ENCODE assay signal across 13 cellular contexts in genomic region chr5:14261237-14261636, GRCh38.
A peak's percentile ranks its signal among the peaks of the same experiment; 100 is the strongest.
DNase-seq lines count a peak whose midpoint lies in the region; ATAC-seq, FAIRE-seq and TF ChIP-seq lines count a peak whose summit lies in the region.
"Had no signal": no experiment of that assay in that cellular context is flagged by ENCODE, and none has a peak within 500 bp of the region (broad histone marks: within the 10 kb centered on the region; RNA-seq: fewer than 3 reads in every experiment).

No MANE protein-coding gene starts in this region.

- H3K4me2 ChIP-seq in K562 (ENCODE audit: insufficient read depth, low read length) (no peak overlapping the region), osteoblast (ENCODE audit: insufficient read depth, low read length) (no peak overlapping the region)

- TF ChIP-seq POLR2A in K562 (conservative IDR thresholded peaks at IDR 0.05), result no peak

- intact Hi-C loops in K562 (cut with micrococcal nuclease) (no loop called here), posterior cingulate gyrus (cut with DNase I) (no loop called here)

- H3K79me2 ChIP-seq in K562 (ENCODE audit: control insufficient read depth, insufficient read depth, low read length) (no peaks in the 10 kb centered on the region), osteoblast (ENCODE audit: insufficient read depth, low read length) (peaks cover 88% of the 10 kb centered on the region)

- in situ Hi-C loops in K562 (cut with MboI), result no loop called here

- peak overlapping the region; percentile 59 for H2AFZ ChIP-seq in K562 (ENCODE audit: low read depth, low read length)
- no peak overlapping the region for H2AFZ ChIP-seq in osteoblast (ENCODE audit: low read length)

- no peak for FAIRE-seq in K562 (lab: Jason Lieb, UNC)

- H3K9ac ChIP-seq in K562 (ENCODE audit: insufficient read depth in 1 of 2, low read depth in 2 of 2, low read length in 2 of 2), result no peak overlapping the region

- H3K4me3 ChIP-seq in K562 (no peak overlapping the region), osteoblast (ENCODE audit: insufficient read depth, low read length) (no peak overlapping the region)
- H3K4me3 ChIP-seq: mucosa of descending colon had no signal

- H4K20me1 ChIP-seq in K562 (replicated peaks; ENCODE audit: control insufficient read depth, insufficient read depth, low read length) (no peaks in the 10 kb centered on the region), osteoblast (ENCODE audit: insufficient read depth, low read length) (peaks cover 17% of the 10 kb centered on the region)

- no TSS peak for BruUV-seq in K562 (replicated peaks; lab: Mats Ljungman, UMichigan)

- 38% methylated on average over 5 of the region's 5 CpGs for WGBS in K562 (ENCODE audit: insufficient coverage, low coverage, missing lambda C conversion rate)

- CTCF ChIA-PET in K562 (lab: Yijun Ruan, JAX; ENCODE audit: low intra/inter-chr PET ratio), result no interaction called here

- TF ChIP-seq CTCF in K562 (IDR thresholded peaks at IDR 0.05 in 2 of 3, conservative IDR thresholded peaks at IDR 0.05 in 1 of 3; ENCODE audit: insufficient read depth in 2 of 3, low read depth in 1 of 3, low read length in 3 of 3) (no peak), osteoblast (IDR thresholded peaks at IDR 0.05; ENCODE audit: extremely low read depth, low read depth, low read length) (no peak)

- DNase-seq in K562 (ENCODE audit: extremely low read depth in 1 of 4, low spot score in 3 of 4), result no peak
- DNase-seq in osteoblast (ENCODE audit: insufficient read length, low spot score, missing footprints), result no peak
- no peak for DNase-seq in posterior cingulate gyrus
- DNase-seq in NCI-H1694 treated with DMSO at 0.1 percent for 48 hours (lab: John Stamatoyannopoulos, UW), result no peak
- no peak for DNase-seq in stimulated activated CD4-positive, alpha-beta T cell treated with anti-CD3 and anti-CD28 coated beads, Interleukin-15, amount 100 ng/mL, for 24 hours
- DNase-seq: CD8-positive, alpha-beta memory T cell; GOT3; mucosa of descending colon; retina; T1000 had no signal

- H3K4me1 ChIP-seq in K562 (replicated peaks in 1 of 2; ENCODE audit: control insufficient read depth in 2 of 2, insufficient read depth in 2 of 2, low read length in 2 of 2), result peaks cover 6 to 11% of the 10 kb centered on the region in 2 experiments; a peak in 4 of 5 replicates
- H3K4me1 ChIP-seq in osteoblast (ENCODE audit: insufficient read depth, low read length), result peaks cover 63% of the 10 kb centered on the region

- H3K9me3 ChIP-seq in K562 (replicated peaks; ENCODE audit: control insufficient read depth, insufficient read depth, low read depth, low read length) (no peaks in the 10 kb centered on the region), osteoblast (ENCODE audit: low read depth, low read length) (no peaks in the 10 kb centered on the region)
- H3K9me3 ChIP-seq: mucosa of descending colon had no signal

- TF ChIP-seq RAD21 in K562 (CRISPR knock-in tag; conservative IDR thresholded peaks at IDR 0.05 in 1 of 2, IDR thresholded peaks at IDR 0.05 in 1 of 2), result no peak

- POLR2A ChIA-PET in K562 (lab: Yijun Ruan, JAX), result interaction anchor here (0.8 kb wide), 1 partner anchor 11 kb away, joined by 3 read pairs; no protein-coding TSS in a partner anchor

- H3K27ac ChIP-seq in K562 (ENCODE audit: extremely low read depth, low read depth, low read length), result no peak overlapping the region
- H3K27ac ChIP-seq in osteoblast (ENCODE audit: low read depth, low read length), result peak overlapping the region; percentile 51

- H3K27me3 ChIP-seq in K562 (ENCODE audit: control insufficient read depth in 2 of 2, insufficient read depth in 2 of 2, low read length in 2 of 2) (peaks cover 0 to 4% of the 10 kb centered on the region in 2 experiments; a peak in 1 of 5 replicates), osteoblast (ENCODE audit: insufficient read depth, low read length) (no peaks in the 10 kb centered on the region)

- H3K36me3 ChIP-seq in K562 (ENCODE audit: control insufficient read depth, insufficient read depth, low read length) (no peaks in the 10 kb centered on the region), osteoblast (ENCODE audit: insufficient read depth, low read length) (peaks cover 6% of the 10 kb centered on the region)

- no peaks in the 10 kb centered on the region for H3K9me1 ChIP-seq in K562 (ENCODE audit: control insufficient read depth, insufficient read depth, low read length)

- ATAC-seq in GM18861 (IDR thresholded peaks at IDR 0.05; ENCODE audit: unreplicated experiment) (peak; percentile 34), HG03354 (IDR thresholded peaks at IDR 0.05; ENCODE audit: poor library complexity, severe bottlenecking, unreplicated experiment) (peak; percentile 29), K562 (no peak), GM19467 (IDR thresholded peaks at IDR 0.05; ENCODE audit: unreplicated experiment) (no peak)
- ATAC-seq: mucosa of descending colon had no signal

- TF ChIP-seq EP300 in K562 (IDR thresholded peaks at IDR 0.05; ENCODE audit: low read length), result no peak

TF ChIP-seq in K562, 482 proteins besides CTCF, POLR2A, EP300 and RAD21:
- TF ChIP-seq HLTF (IDR thresholded peaks at IDR 0.05), result no peak
- peak; percentile 13; the same call in 1 of the 2 replicates for TF ChIP-seq BHLHE40 (IDR thresholded peaks at IDR 0.05; ENCODE audit: low read length)
- TF ChIP-seq BMI1 (IDR thresholded peaks at IDR 0.05; ENCODE audit: low read length), result no peak
- TF ChIP-seq ZNF263 (CRISPR knock-in tag; IDR thresholded peaks at IDR 0.05; ENCODE audit: borderline replicate concordance), result no peak
- TF ChIP-seq, protein P1, sequence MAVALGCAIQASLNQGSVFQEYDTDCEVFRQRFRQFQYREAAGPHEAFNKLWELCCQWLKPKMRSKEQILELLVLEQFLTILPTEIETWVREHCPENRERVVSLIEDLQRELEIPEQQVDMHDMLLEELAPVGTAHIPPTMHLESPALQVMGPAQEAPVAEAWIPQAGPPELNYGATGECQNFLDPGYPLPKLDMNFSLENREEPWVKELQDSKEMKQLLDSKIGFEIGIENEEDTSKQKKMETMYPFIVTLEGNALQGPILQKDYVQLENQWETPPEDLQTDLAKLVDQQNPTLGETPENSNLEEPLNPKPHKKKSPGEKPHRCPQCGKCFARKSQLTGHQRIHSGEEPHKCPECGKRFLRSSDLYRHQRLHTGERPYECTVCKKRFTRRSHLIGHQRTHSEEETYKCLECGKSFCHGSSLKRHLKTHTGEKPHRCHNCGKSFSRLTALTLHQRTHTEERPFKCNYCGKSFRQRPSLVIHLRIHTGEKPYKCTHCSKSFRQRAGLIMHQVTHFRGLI (CRISPR knock-in tag; IDR thresholded peaks at IDR 0.05), result no peak
- TF ChIP-seq USF2 (CRISPR knock-in tag; IDR thresholded peaks at IDR 0.05), result peak; percentile 64
- no peak for TF ChIP-seq ZFPM2 (CRISPR knock-in tag; IDR thresholded peaks at IDR 0.05)
- no peak for TF ChIP-seq ZNF707 (CRISPR knock-in tag; conservative IDR thresholded peaks at IDR 0.05)
- no peak for TF ChIP-seq NBN (IDR thresholded peaks at IDR 0.05; ENCODE audit: low read depth)
- peak; percentile 82 for TF ChIP-seq TFE3 (CRISPR knock-in tag; IDR thresholded peaks at IDR 0.05)
- no peak for TF ChIP-seq PPARD (CRISPR knock-in tag; IDR thresholded peaks at IDR 0.05)
- no peak for TF ChIP-seq HOXB6 (CRISPR knock-in tag; IDR thresholded peaks at IDR 0.05; ENCODE audit: borderline replicate concordance)
- TF ChIP-seq STAT5B (CRISPR knock-in tag; IDR thresholded peaks at IDR 0.05), result no peak
- no peak for TF ChIP-seq BRD9 (IDR thresholded peaks at IDR 0.05; ENCODE audit: low read depth, partially characterized antibody)

Comparison
In these comparisons a context has a peak if more than half of its experiments do, and no peak if none do; other contexts are left out.
1. ATAC-seq: peak in GM18861 (single experiment) and HG03354 (single experiment); none in K562 (single experiment) and GM19467 (single experiment).